ENCODE assay signal across 1 cellular context in genomic region chr9:132381966-132382541, GRCh38.
A peak's percentile ranks its signal among the peaks of the same experiment; 100 is the strongest.
TF ChIP-seq lines count a peak whose summit lies in the region.

No MANE protein-coding gene starts in this region.

TF ChIP-seq in GM12878, 131 proteins besides CTCF, POLR2A, EP300 and RAD21 (continued from another document and continues in another):
- TF ChIP-seq CEBPZ (IDR thresholded peaks at IDR 0.05; ENCODE audit: low read depth, low read length) = no peak
- TF ChIP-seq SP1 (IDR thresholded peaks at IDR 0.05; ENCODE audit: low read depth, low read length) = no peak
- no peak for TF ChIP-seq ZNF274 (IDR thresholded peaks at IDR 0.05; ENCODE audit: insufficient read depth, insufficient read length)
- TF ChIP-seq SMAD5 (IDR thresholded peaks at IDR 0.05; ENCODE audit: low read depth) = no peak
- TF ChIP-seq ATF2 (IDR thresholded peaks at IDR 0.05; ENCODE audit: low read length) = no peak; the same call in 1 of the 2 replicates
- no peak for TF ChIP-seq ZNF622 (IDR thresholded peaks at IDR 0.05)
- TF ChIP-seq IRF4 (IDR thresholded peaks at IDR 0.05; ENCODE audit: low read depth, low read length) = no peak
- TF ChIP-seq NBN (IDR thresholded peaks at IDR 0.05) = 0 out of 2 replicates have a peak, but pooled peaks have one; percentile 57
- peak; percentile 65 for TF ChIP-seq SKIL (IDR thresholded peaks at IDR 0.05; ENCODE audit: low read depth, poor library complexity, severe bottlenecking)
- no peak for TF ChIP-seq HDAC6 (IDR thresholded peaks at IDR 0.05; ENCODE audit: unreplicated experiment)
- no peak for TF ChIP-seq SREBF2 (IDR thresholded peaks at IDR 0.05; ENCODE audit: low read length)
- TF ChIP-seq EGR1 (IDR thresholded peaks at IDR 0.05; ENCODE audit: borderline replicate concordance in 1 of 2, low read depth in 2 of 2, low read length in 2 of 2) = no peak
- TF ChIP-seq SIN3A (IDR thresholded peaks at IDR 0.05; ENCODE audit: low read depth, low read length) = no peak
- TF ChIP-seq ZBTB40 (IDR thresholded peaks at IDR 0.05; ENCODE audit: borderline replicate concordance) = no peak
- no peak; the same call in 1 of the 2 replicates for TF ChIP-seq MTA3 (IDR thresholded peaks at IDR 0.05; ENCODE audit: borderline replicate concordance, low read length)
- no peak for TF ChIP-seq SIX5 (IDR thresholded peaks at IDR 0.05; ENCODE audit: low read depth, low read length, severe bottlenecking)
- TF ChIP-seq MTA2 (IDR thresholded peaks at IDR 0.05; ENCODE audit: low read depth) = no peak; the same call in 1 of the 2 replicates
- TF ChIP-seq CBX3 (IDR thresholded peaks at IDR 0.05; ENCODE audit: borderline replicate concordance, low read depth) = no peak
- no peak for TF ChIP-seq NKRF (conservative IDR thresholded peaks at IDR 0.05)
- no peak for TF ChIP-seq BACH1 (IDR thresholded peaks at IDR 0.05; ENCODE audit: borderline replicate concordance)
- TF ChIP-seq MEF2B (IDR thresholded peaks at IDR 0.05; ENCODE audit: partially characterized antibody, poor library complexity, severe bottlenecking) = peak; percentile 72
- TF ChIP-seq ZNF687 (IDR thresholded peaks at IDR 0.05) = no peak
- 0 out of 2 replicates have a peak, but pooled peaks have one; percentile 63 for TF ChIP-seq MAX (IDR thresholded peaks at IDR 0.05; ENCODE audit: low read depth, low read length)
- no peak for TF ChIP-seq CREB1 (IDR thresholded peaks at IDR 0.05; ENCODE audit: low read depth)
- TF ChIP-seq SRF (IDR thresholded peaks at IDR 0.05; ENCODE audit: low read depth in 2 of 2, low read length in 2 of 2) = no peak
- TF ChIP-seq MEF2A (IDR thresholded peaks at IDR 0.05; ENCODE audit: insufficient read depth, low read depth, low read length) = peak; percentile 85; the same call in 1 of the 2 replicates
- peak; percentile 52; the same call in 1 of the 2 replicates for TF ChIP-seq IKZF1 (conservative IDR thresholded peaks at IDR 0.05)
- no peak for TF ChIP-seq POLR2AphosphoS2 (IDR thresholded peaks at IDR 0.05; ENCODE audit: low read depth, low read length)
- TF ChIP-seq NR2C1 (IDR thresholded peaks at IDR 0.05) = no peak
- TF ChIP-seq ELK1 (IDR thresholded peaks at IDR 0.05; ENCODE audit: low read depth, low read length) = no peak
- TF ChIP-seq ZNF384 (IDR thresholded peaks at IDR 0.05; ENCODE audit: borderline replicate concordance, low read depth, low read length) = no peak
- TF ChIP-seq MXI1 (IDR thresholded peaks at IDR 0.05; ENCODE audit: low read depth, low read length) = peak; percentile 81; the same call in 1 of the 2 replicates
- no peak for TF ChIP-seq NRF1 (conservative IDR thresholded peaks at IDR 0.05; ENCODE audit: low read depth, low read length)
- no peak for TF ChIP-seq ZBTB33 (IDR thresholded peaks at IDR 0.05)
- peak; percentile 93 for TF ChIP-seq TBL1XR1 (IDR thresholded peaks at IDR 0.05; ENCODE audit: low read depth, low read length)
- no peak for TF ChIP-seq TARDBP (IDR thresholded peaks at IDR 0.05; ENCODE audit: borderline replicate concordance)
- no peak for TF ChIP-seq BMI1 (IDR thresholded peaks at IDR 0.05; ENCODE audit: borderline replicate concordance)
- no peak; the same call in 1 of the 2 replicates for TF ChIP-seq PAX8 (IDR thresholded peaks at IDR 0.05)
- TF ChIP-seq ASH2L (IDR thresholded peaks at IDR 0.05; ENCODE audit: borderline replicate concordance, low read depth) = peak; percentile 87; the same call in 1 of the 2 replicates
- no peak for TF ChIP-seq NR2F1 (conservative IDR thresholded peaks at IDR 0.05)
- TF ChIP-seq FOXK2 (IDR thresholded peaks at IDR 0.05) = no peak
- TF ChIP-seq RUNX3 (IDR thresholded peaks at IDR 0.05; ENCODE audit: low read length) = peak; percentile 98
- no peak for TF ChIP-seq GABPA (IDR thresholded peaks at IDR 0.05; ENCODE audit: low read depth)
